25 cellular contexts compared by ENCODE assay signal in genomic region chr15:59739557-59740186, GRCh38.
"Had no signal": no experiment of that assay in that cellular context is flagged by ENCODE, and none has a peak within 500 bp of the region (broad histone marks: within the 10 kb centered on the region; RNA-seq: fewer than 3 reads in every experiment).

No MANE protein-coding gene starts in this region.

- H3K9me3 ChIP-seq: Peyer's patch, SJCRH30, SK-N-SH had no signal

- ATAC-seq: activated CD4-positive, alpha-beta T cell treated with anti-CD3 and anti-CD28 coated beads for 36 hours; activated T-helper 17 cell treated with anti-CD3 and anti-CD28 coated beads, Interleukin-2, amount 50 U/mL, for 72 hours had no signal

- H3K36me3 ChIP-seq: brain microvascular endothelial cell, cardiac muscle cell, Peyer's patch, SJCRH30, WERI-Rb-1 had no signal

- H3K9ac ChIP-seq: SK-N-SH had no signal

- DNase-seq: activated CD4-positive, alpha-beta memory T cell treated with anti-CD3 and anti-CD28 coated beads, Interleukin-2, amount 10 ng/mL, durations not matched to agents 7 days and 5 days; activated CD4-positive, alpha-beta T cell treated with anti-CD3 and anti-CD28 coated beads for 36 hours; activated CD4-positive, alpha-beta T cell treated with anti-CD3 and anti-CD28 coated beads, Interleukin-2, amount 50 U/mL, for 1 hour; activated gamma-delta T cell; activated naive CD4-positive, alpha-beta T cell treated with anti-CD3 and anti-CD28 coated beads for 36 hours; activated T-cell treated with anti-CD3 and anti-CD28 coated beads for 4 hours; activated T-cell treated with anti-CD3 and anti-CD28 coated beads, Interleukin-2, amount 50 U/mL, for 48 hours; amygdala; brain microvascular endothelial cell; MM.1S; NCI-H1105; NCI-H1436; NCI-H1694 treated with DMSO at 0.1 percent for 48 hours; NCI-H510A; NCI-H526 treated with DMSO at 0.1 percent for 48 hours; NCI-H82; Peyer's patch; Right ventricle myocardium superior; SJCRH30; SK-N-SH; T-helper 1 cell; WERI-Rb-1 had no signal

- H3K4me1 ChIP-seq: Peyer's patch, SJCRH30 had no signal

- H3K4me2 ChIP-seq: SK-N-SH had no signal

- H3K27ac ChIP-seq: brain microvascular endothelial cell, cardiac muscle cell, Peyer's patch, RWPE1, SJCRH30, WERI-Rb-1 had no signal

- H3K27me3 ChIP-seq: brain microvascular endothelial cell, cardiac muscle cell, Peyer's patch, SJCRH30 had no signal

- H3K4me3 ChIP-seq: cardiac muscle cell, Peyer's patch, SJCRH30 had no signal

- H3K9me2 ChIP-seq: SK-N-SH had no signal
